ENCODE assay signal across 15 cellular contexts in genomic region chr16:496097-496886, GRCh38. TPM values are rescaled to one million over a fixed set of nuclear protein-coding genes. Genes with fewer than 3 reads are reported as not detected.
DNase-seq lines count a peak whose midpoint lies in the region; ATAC-seq, FAIRE-seq and TF ChIP-seq lines count a peak whose summit lies in the region.
"Had no signal": no experiment of that assay in that cellular context is flagged by ENCODE, and none has a peak within 500 bp of the region (broad histone marks: within the 10 kb centered on the region; RNA-seq: fewer than 3 reads in every experiment).

No MANE protein-coding gene starts in this region.

- no peaks in the 10 kb centered on the region for H3K9me1 ChIP-seq in endothelial cell of umbilical vein (replicated peaks; ENCODE audit: control insufficient read depth, extremely low read depth, insufficient read depth, low read length)

- H3K9ac ChIP-seq in endothelial cell of umbilical vein (replicated peaks; ENCODE audit: extremely low read depth, insufficient read depth, low read length), result no peak overlapping the region
- H3K9ac ChIP-seq: KMS-11 had no signal

- H3K27me3 ChIP-seq in endothelial cell of umbilical vein (ENCODE audit: control insufficient read depth in 2 of 2, insufficient read depth in 2 of 2, low read length in 2 of 2) (no peaks in the 10 kb centered on the region), osteoblast (ENCODE audit: insufficient read depth, low read length) (no peaks in the 10 kb centered on the region)
- H3K27me3 ChIP-seq: BE2C had no signal

- no peak for TF ChIP-seq CTCF in HEK293 (tag by site-specific recombination; IDR thresholded peaks at IDR 0.05)
- TF ChIP-seq CTCF in endothelial cell of umbilical vein (IDR thresholded peaks at IDR 0.05; ENCODE audit: extremely low read depth in 1 of 2, insufficient read depth in 1 of 2, low read depth in 1 of 2, low read length in 2 of 2), result no peak
- TF ChIP-seq CTCF in osteoblast (IDR thresholded peaks at IDR 0.05; ENCODE audit: extremely low read depth, low read depth, low read length), result no peak

- no peak for TF ChIP-seq POLR2A in endothelial cell of umbilical vein (IDR thresholded peaks at IDR 0.05; ENCODE audit: low read depth, low read length)

- no peak overlapping the region for H3K4me3 ChIP-seq in HEK293 (ENCODE audit: low read depth, low read length)
- H3K4me3 ChIP-seq in endothelial cell of umbilical vein (replicated peaks in 1 of 3; ENCODE audit: insufficient read depth in 1 of 3, low read depth in 1 of 3, low read length in 3 of 3), result no peak overlapping the region
- no peak overlapping the region for H3K4me3 ChIP-seq in osteoblast (ENCODE audit: insufficient read depth, low read length)
- H3K4me3 ChIP-seq: PC-9 had no signal

- H2AFZ ChIP-seq in endothelial cell of umbilical vein (ENCODE audit: low read depth, low read length) (no peak overlapping the region), osteoblast (ENCODE audit: low read length) (no peak overlapping the region)
- H2AFZ ChIP-seq: PC-9 had no signal

- H4K20me1 ChIP-seq in endothelial cell of umbilical vein (replicated peaks; ENCODE audit: control insufficient read depth, extremely low read depth, insufficient read depth, low read length) (no peaks in the 10 kb centered on the region), osteoblast (ENCODE audit: insufficient read depth, low read length) (no peaks in the 10 kb centered on the region)

- H3K4me2 ChIP-seq in endothelial cell of umbilical vein (ENCODE audit: insufficient read depth, low read length) (no peak overlapping the region), osteoblast (ENCODE audit: insufficient read depth, low read length) (no peak overlapping the region)
- H3K4me2 ChIP-seq: KMS-11, PC-9 had no signal

- no peaks in the 10 kb centered on the region for H3K36me3 Mint-ChIP-seq in T-helper 17 cell (ENCODE audit: low read depth)

- no peak for FAIRE-seq in endothelial cell of umbilical vein (lab: Jason Lieb, UNC)
- FAIRE-seq: H54 had no signal

- POLR2A ChIA-PET in HEK293 (lab: Yijun Ruan, JAX), result no interaction called here
- POLR2A ChIA-PET in endothelial cell of umbilical vein (lab: Charles Lee), result interaction anchor here (0.6 kb wide), 1 partner anchor 279 kb away, joined by 3 read pairs; no protein-coding TSS in a partner anchor

- H3K9me3 ChIP-seq in HEK293 (ENCODE audit: control insufficient read depth, insufficient read depth, low read depth, low read length), result no peaks in the 10 kb centered on the region
- no peaks in the 10 kb centered on the region for H3K9me3 ChIP-seq in T-helper 17 cell (ENCODE audit: control insufficient read depth, low read length, poor library complexity, severe bottlenecking)
- H3K9me3 ChIP-seq in endothelial cell of umbilical vein (replicated peaks; ENCODE audit: control insufficient read depth, insufficient read depth, low read length), result no peaks in the 10 kb centered on the region
- no peaks in the 10 kb centered on the region for H3K9me3 ChIP-seq in osteoblast (ENCODE audit: low read depth, low read length)
- H3K9me3 ChIP-seq: BE2C had no signal

- H3K4me3 Mint-ChIP-seq in T-helper 17 cell, result no peak overlapping the region
- H3K4me3 Mint-ChIP-seq in stimulated activated naive CD8-positive, alpha-beta T cell treated with anti-CD3 and anti-CD28 coated beads, Interleukin-15, amount 100 ng/mL, for 72 hours, result no peak overlapping the region
- H3K4me3 Mint-ChIP-seq: HFFc6 had no signal

- H3K4me1 ChIP-seq in HEK293 (ENCODE audit: control insufficient read depth, insufficient read depth, low read length) (no peaks in the 10 kb centered on the region), endothelial cell of umbilical vein (ENCODE audit: control insufficient read depth, extremely low read depth, insufficient read depth, low read length) (no peaks in the 10 kb centered on the region), osteoblast (ENCODE audit: insufficient read depth, low read length) (no peaks in the 10 kb centered on the region)
- H3K4me1 ChIP-seq: BE2C had no signal

- H3K9me3 Mint-ChIP-seq in stimulated activated naive CD8-positive, alpha-beta T cell treated with anti-CD3 and anti-CD28 coated beads, Interleukin-15, amount 100 ng/mL, for 72 hours, result no peaks in the 10 kb centered on the region
- H3K9me3 Mint-ChIP-seq: CD4-positive, CD25-positive, alpha-beta regulatory T cell; HFFc6 had no signal

- H3K79me2 ChIP-seq in endothelial cell of umbilical vein (ENCODE audit: control insufficient read depth, insufficient read depth, low read length), result no peaks in the 10 kb centered on the region
- H3K79me2 ChIP-seq in osteoblast (ENCODE audit: insufficient read depth, low read length), result no peaks in the 10 kb centered on the region

- BruUV-seq in endothelial cell of umbilical vein (replicated peaks; lab: Mats Ljungman, UMichigan), result no TSS peak

- DNase-seq in T-helper 17 cell (no peak), endothelial cell of umbilical vein (ENCODE audit: low read depth, low spot score) (peak; percentile 26), osteoblast (ENCODE audit: insufficient read length, low spot score, missing footprints) (peak; percentile 59), occipital lobe (lab: John Stamatoyannopoulos, UW) (no peak)
- no peak for DNase-seq in stimulated activated naive CD8-positive, alpha-beta T cell treated with anti-CD3 and anti-CD28 coated beads, Interleukin-15, amount 100 ng/mL, for 72 hours
- DNase-seq: NCI-H2029 treated with DMSO at 0.1 percent for 48 hours, NCI-H748 treated with DMSO at 0.1 percent for 48 hours had no signal

- H3K4me1 Mint-ChIP-seq in T-helper 17 cell, result peaks cover 2% of the 10 kb centered on the region
- peaks cover 10% of the 10 kb centered on the region for H3K4me1 Mint-ChIP-seq in stimulated activated naive CD8-positive, alpha-beta T cell treated with anti-CD3 and anti-CD28 coated beads, Interleukin-15, amount 100 ng/mL, for 72 hours

- intact Hi-C loops in endothelial cell of umbilical vein (cut with micrococcal nuclease), result loop anchor here (5.0 kb wide), 1 partner anchor 69 kb away; the partner anchor contains the start of gene RAB11FIP3

- ATAC-seq in T-helper 17 cell (no peak), HG02970 (IDR thresholded peaks at IDR 0.05; ENCODE audit: low FRiP score, unreplicated experiment) (no peak)
- no peak for ATAC-seq in stimulated activated naive CD8-positive, alpha-beta T cell treated with anti-CD3 and anti-CD28 coated beads, Interleukin-15, amount 100 ng/mL, for 72 hours

- H3K27me3 Mint-ChIP-seq in T-helper 17 cell, result no peaks in the 10 kb centered on the region
- H3K27me3 Mint-ChIP-seq in stimulated activated naive CD8-positive, alpha-beta T cell treated with anti-CD3 and anti-CD28 coated beads, Interleukin-15, amount 100 ng/mL, for 72 hours, result no peaks in the 10 kb centered on the region
- H3K27me3 Mint-ChIP-seq: CD4-positive, CD25-positive, alpha-beta regulatory T cell had no signal

- H3K27ac Mint-ChIP-seq in T-helper 17 cell, result peak overlapping the region; percentile 43
- H3K27ac Mint-ChIP-seq in stimulated activated naive CD8-positive, alpha-beta T cell treated with anti-CD3 and anti-CD28 coated beads, Interleukin-15, amount 100 ng/mL, for 72 hours, result no peak overlapping the region
- H3K27ac Mint-ChIP-seq: CD4-positive, CD25-positive, alpha-beta regulatory T cell; HFFc6 had no signal

- CTCF ChIA-PET in HEK293 (lab: Yijun Ruan, JAX) (interaction anchor here (0.6 to 1.8 kb wide), 7 partner anchors 9 to 431 kb away, joined by 3 to 7 read pairs (median 3); no protein-coding TSS in a partner anchor), endothelial cell of umbilical vein (lab: Charles Lee) (interaction anchor here (0.7 to 1.4 kb wide), 12 partner anchors 9 to 126 kb away, joined by 3 to 11 read pairs (median 4); partner anchors contain the start of genes DECR2, MRPL28 and PGAP6)

- dilution Hi-C loops in endothelial cell of umbilical vein (cut with MboI; ENCODE audit: extremely low pct_ligation_motif_present, low sequenced_read_pairs), result no loop called here

- H3K27ac ChIP-seq in HEK293 (ENCODE audit: extremely low read depth, low read depth, low read length), result no peak overlapping the region
- no peak overlapping the region for H3K27ac ChIP-seq in endothelial cell of umbilical vein (ENCODE audit: insufficient read depth, low read depth, low read length)
- no peak overlapping the region for H3K27ac ChIP-seq in osteoblast (ENCODE audit: low read depth, low read length)
- H3K27ac ChIP-seq: KMS-11, PC-9 had no signal

- H3K36me3 ChIP-seq in HEK293 (ENCODE audit: control insufficient read depth in 2 of 2, insufficient read depth in 1 of 2, low read length in 2 of 2), result peaks cover 0 to 33% of the 10 kb centered on the region in 2 experiments; a peak in 2 of 3 replicates
- H3K36me3 ChIP-seq in endothelial cell of umbilical vein (ENCODE audit: control insufficient read depth in 2 of 2, extremely low read depth in 1 of 2, insufficient read depth in 2 of 2, low read length in 2 of 2), result peaks cover 0 to 14% of the 10 kb centered on the region in 2 experiments
- peaks cover 12% of the 10 kb centered on the region for H3K36me3 ChIP-seq in osteoblast (ENCODE audit: insufficient read depth, low read length)
- H3K36me3 ChIP-seq: BE2C had no signal

TF ChIP-seq in HEK293, 187 proteins besides CTCF, POLR2A, EP300 and RAD21:
- peak; percentile 99 for TF ChIP-seq ZNF133 (tag by site-specific recombination; IDR thresholded peaks at IDR 0.05)
- no peak for TF ChIP-seq ZNF146 (tag by site-specific recombination; IDR thresholded peaks at IDR 0.05)
- TF ChIP-seq ZNF292 (tag by site-specific recombination; IDR thresholded peaks at IDR 0.05; ENCODE audit: borderline replicate concordance, low read depth), result no peak

TF ChIP-seq in endothelial cell of umbilical vein, 7 proteins besides CTCF, POLR2A, EP300 and RAD21 (continues in another document):
- TF ChIP-seq MYC (IDR thresholded peaks at IDR 0.05; ENCODE audit: low read depth, low read length) (no peak), MAX (IDR thresholded peaks at IDR 0.05; ENCODE audit: insufficient read depth, insufficient read length) (no peak), FOS (IDR thresholded peaks at IDR 0.05; ENCODE audit: borderline replicate concordance, insufficient read depth, low read length) (no peak), JUN (IDR thresholded peaks at IDR 0.05; ENCODE audit: borderline replicate concordance, insufficient read depth, insufficient read length, low read depth) (no peak)

RNA-seq across cellular contexts. Expression of gene CAPN15, which starts 31.2 kb away (rescaled TPM):
- total RNA-seq in T-helper 17 cell (10 to 100 TPM; 63.9 to 71.0 TPM), endothelial cell of umbilical vein (65.0 and 70.1 TPM in 2 replicates), osteoblast (25.3 and 27.1 TPM in 2 replicates), occipital lobe (10.3 TPM)
- 33.9 and 48.6 TPM in 2 replicates for polyA plus RNA-seq in endothelial cell of umbilical vein
- polyA plus RNA-seq in endothelial cell of umbilical vein (2011; cell fraction: cytosol; rRNA removed), result 14.6 and 22.7 TPM in 2 replicates
- 63.6 and 68.1 TPM in 2 replicates for polyA plus RNA-seq in endothelial cell of umbilical vein (2011; cell fraction: nucleus; rRNA removed)
- 20.7 and 35.9 TPM in 2 replicates for polyA plus RNA-seq in endothelial cell of umbilical vein (2012)
- 17.2 and 27.8 TPM in 2 replicates for polyA minus RNA-seq in endothelial cell of umbilical vein
- 47.6 TPM for polyA minus RNA-seq in endothelial cell of umbilical vein (2011; cell fraction: cytosol; rRNA and poly(A)+ RNA removed)
- 21.5 and 36.2 TPM in 2 replicates for polyA minus RNA-seq in endothelial cell of umbilical vein (2011; cell fraction: nucleus; rRNA and poly(A)+ RNA removed)

Comparison
In these comparisons a context has a peak if more than half of its experiments do, and no peak if none do; other contexts are left out.
1. DNase-seq: peak in endothelial cell of umbilical vein (single experiment) and osteoblast (single experiment); none in T-helper 17 cell (0 of 3), occipital lobe (single experiment) and stimulated activated naive CD8-positive, alpha-beta T cell treated with anti-CD3 and anti-CD28 coated beads, Interleukin-15, amount 100 ng/mL, for 72 hours (0 of 2).